In the genomic region with DNA sequence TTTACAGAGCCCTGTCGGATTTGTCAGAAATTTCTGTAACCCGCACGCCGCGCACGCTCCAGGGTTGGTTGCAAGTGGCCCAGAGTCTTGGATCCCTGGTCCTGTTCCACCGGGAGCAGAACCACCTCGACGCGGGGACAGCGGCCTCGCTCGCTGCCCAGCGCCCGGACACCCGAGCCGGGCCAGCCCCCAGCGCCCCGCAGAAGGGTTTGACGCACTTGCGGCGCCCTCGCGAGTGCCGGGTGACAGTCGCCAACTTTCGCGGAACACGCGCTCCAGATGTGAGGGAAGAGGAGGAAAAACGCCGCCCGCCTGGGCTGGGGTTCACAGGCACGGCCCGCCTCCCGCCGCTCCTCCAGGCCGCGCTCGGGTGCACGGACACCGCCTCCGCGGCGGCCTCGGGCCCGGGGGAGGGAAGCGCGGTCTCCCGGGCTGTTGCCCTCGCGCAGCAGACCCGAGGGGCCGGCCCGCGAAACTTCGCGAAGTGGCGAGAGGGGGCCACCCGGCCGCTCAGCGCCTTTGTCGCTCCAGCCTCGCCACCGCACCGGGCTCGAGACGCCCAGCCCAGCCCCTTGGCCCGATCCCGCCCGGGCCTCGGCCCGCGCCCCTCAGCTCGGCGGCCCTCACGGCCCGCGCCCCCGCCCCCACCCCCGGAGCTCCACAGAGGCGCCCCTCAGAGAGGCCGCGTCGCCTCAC, we compare ENCODE assay signal across 1 cellular context.
A peak's percentile ranks its signal among the peaks of the same experiment; 100 is the strongest.
TF ChIP-seq lines count a peak whose summit lies in the region.

No MANE protein-coding gene starts in this region.

TF ChIP-seq in neural cell, 6 proteins besides CTCF, POLR2A, EP300 and RAD21 (continued from another document):
- TF ChIP-seq MXI1 (conservative IDR thresholded peaks at IDR 0.05; ENCODE audit: poor library complexity, severe bottlenecking), result peak; percentile 72
